ENCODE assay signal across 1 cellular context in genomic region chr19:43782311-43782660, GRCh38.
A peak's percentile ranks its signal among the peaks of the same experiment; 100 is the strongest.
TF ChIP-seq lines count a peak whose summit lies in the region.

No MANE protein-coding gene starts in this region.

TF ChIP-seq in GM12878, 131 proteins besides CTCF, POLR2A, EP300 and RAD21:
- peak in 1 of 2 experiments; percentile 71; a peak in 2 of 3 replicates for TF ChIP-seq EGR1 (IDR thresholded peaks at IDR 0.05; ENCODE audit: borderline replicate concordance in 1 of 2, low read depth in 2 of 2, low read length in 2 of 2)
- peak; percentile 37 for TF ChIP-seq PBX3 (IDR thresholded peaks at IDR 0.05; ENCODE audit: insufficient replicate concordance, low read depth, low read length)
- TF ChIP-seq RUNX3 (IDR thresholded peaks at IDR 0.05; ENCODE audit: low read length), result peak; percentile 78
- TF ChIP-seq TCF3 (IDR thresholded peaks at IDR 0.05; ENCODE audit: borderline replicate concordance, insufficient read depth, low read depth, low read length), result peak; percentile 61; the same call in 1 of the 2 replicates
- no peak for TF ChIP-seq IKZF2 (IDR thresholded peaks at IDR 0.05)
- TF ChIP-seq TCF12 (IDR thresholded peaks at IDR 0.05; ENCODE audit: low read depth, low read length), result 0 out of 2 replicates have a peak, but pooled peaks have one; percentile 27
- TF ChIP-seq HDAC6 (IDR thresholded peaks at IDR 0.05; ENCODE audit: unreplicated experiment), result no peak
- TF ChIP-seq BCL3 (IDR thresholded peaks at IDR 0.05; ENCODE audit: borderline replicate concordance, insufficient read depth, low read depth, low read length, poor library complexity, severe bottlenecking), result peak; percentile 43
- TF ChIP-seq RAD51 (IDR thresholded peaks at IDR 0.05), result no peak
- no peak for TF ChIP-seq CEBPZ (IDR thresholded peaks at IDR 0.05; ENCODE audit: low read depth, low read length)
